In genomic region chr5:109690456-109691247, GRCh38 we compare ENCODE assay signal across 1 cellular context.
TF ChIP-seq lines count a peak whose summit lies in the region.

No MANE protein-coding gene starts in this region.

TF ChIP-seq in HepG2, 621 proteins besides CTCF, POLR2A, EP300 and RAD21 (continued from another document and continues in another):
- TF ChIP-seq ZNF280D (CRISPR knock-in tag; IDR thresholded peaks at IDR 0.05) (no peak), ZNF143 (CRISPR knock-in tag; IDR thresholded peaks at IDR 0.05) (no peak), ZNF800 (CRISPR knock-in tag; IDR thresholded peaks at IDR 0.05) (no peak; the same call in 1 of the 2 replicates), HOXD1 (CRISPR knock-in tag; IDR thresholded peaks at IDR 0.05) (peak; percentile 47; the same call in 1 of the 2 replicates), ZNF414 (CRISPR knock-in tag; IDR thresholded peaks at IDR 0.05) (peak; percentile 44; the same call in 1 of the 2 replicates), SALL1 (CRISPR knock-in tag; IDR thresholded peaks at IDR 0.05) (peak; percentile 26; the same call in 1 of the 2 replicates), SMAD3 (CRISPR knock-in tag; IDR thresholded peaks at IDR 0.05) (no peak), ATF4 (CRISPR knock-in tag; IDR thresholded peaks at IDR 0.05) (peak in 1 of 2 experiments; percentile 8; a peak in 1 of 4 replicates), CREM (IDR thresholded peaks at IDR 0.05) (no peak), CREM (CRISPR knock-in tag; IDR thresholded peaks at IDR 0.05) (no peak), ZNF232 (CRISPR knock-in tag; IDR thresholded peaks at IDR 0.05; ENCODE audit: borderline replicate concordance) (peak; percentile 26; the same call in 1 of the 2 replicates), HMG20B (CRISPR knock-in tag; conservative IDR thresholded peaks at IDR 0.05) (no peak), ZNF281 (CRISPR knock-in tag; IDR thresholded peaks at IDR 0.05; ENCODE audit: borderline replicate concordance) (peak; percentile 7; the same call in 1 of the 2 replicates), TSC22D2 (CRISPR knock-in tag; IDR thresholded peaks at IDR 0.05; ENCODE audit: borderline replicate concordance) (0 out of 2 replicates have a peak, but pooled peaks have one; percentile 32), ZBTB10 (CRISPR knock-in tag; IDR thresholded peaks at IDR 0.05; ENCODE audit: borderline replicate concordance) (no peak), ZNF589 (CRISPR knock-in tag; conservative IDR thresholded peaks at IDR 0.05) (peak; percentile 54; the same call in 1 of the 2 replicates), SPEN (CRISPR knock-in tag; IDR thresholded peaks at IDR 0.05; ENCODE audit: low read depth) (peak; percentile 46), ZNF605 (CRISPR knock-in tag; IDR thresholded peaks at IDR 0.05) (peak; percentile 72; the same call in 1 of the 2 replicates), ZNF275 (CRISPR knock-in tag; IDR thresholded peaks at IDR 0.05; ENCODE audit: borderline replicate concordance) (no peak), KMT2B (CRISPR knock-in tag; IDR thresholded peaks at IDR 0.05) (peak; percentile 1; the same call in 1 of the 2 replicates), AGO2 (optimal IDR thresholded peaks at IDR 0.05; ENCODE audit: low read depth, low read length) (peak; percentile 44), HDAC6 (IDR thresholded peaks at IDR 0.05; ENCODE audit: low read depth, low read length) (no peak), DRAP1 (CRISPR knock-in tag; IDR thresholded peaks at IDR 0.05) (0 out of 2 replicates have a peak, but pooled peaks have one; percentile 7), ETS1 (CRISPR knock-in tag; IDR thresholded peaks at IDR 0.05) (no peak), ZBTB38 (CRISPR knock-in tag; IDR thresholded peaks at IDR 0.05) (no peak), ZFP90 (CRISPR knock-in tag; IDR thresholded peaks at IDR 0.05; ENCODE audit: borderline replicate concordance) (0 out of 2 replicates have a peak, but pooled peaks have one; percentile 23), TMF1 (CRISPR knock-in tag; IDR thresholded peaks at IDR 0.05; ENCODE audit: low read depth) (no peak), HMG20A (CRISPR knock-in tag; IDR thresholded peaks at IDR 0.05; ENCODE audit: borderline replicate concordance) (0 out of 2 replicates have a peak, but pooled peaks have one; percentile 23), SIN3B (IDR thresholded peaks at IDR 0.05; ENCODE audit: low read length) (0 out of 2 replicates have a peak, but pooled peaks have one; percentile 16), TP53 (CRISPR knock-in tag; conservative IDR thresholded peaks at IDR 0.05) (no peak), MLXIP (CRISPR knock-in tag; IDR thresholded peaks at IDR 0.05; ENCODE audit: borderline replicate concordance) (0 out of 2 replicates have a peak, but pooled peaks have one; percentile 18), ZNF17 (CRISPR knock-in tag; IDR thresholded peaks at IDR 0.05) (no peak), YY1 (IDR thresholded peaks at IDR 0.05; ENCODE audit: insufficient read depth, insufficient replicate concordance, low read depth, low read length) (peak; percentile 13), ZNF607 (CRISPR knock-in tag; IDR thresholded peaks at IDR 0.05; ENCODE audit: borderline replicate concordance) (no peak), ZSCAN31 (CRISPR knock-in tag; IDR thresholded peaks at IDR 0.05; ENCODE audit: low read depth) (0 out of 2 replicates have a peak, but pooled peaks have one; percentile 5), ZNF569 (CRISPR knock-in tag; IDR thresholded peaks at IDR 0.05; ENCODE audit: borderline replicate concordance) (no peak), FOXO4 (CRISPR knock-in tag; conservative IDR thresholded peaks at IDR 0.05) (0 out of 2 replicates have a peak, but pooled peaks have one; percentile 78), ZNF160 (CRISPR knock-in tag; IDR thresholded peaks at IDR 0.05) (0 out of 2 replicates have a peak, but pooled peaks have one; percentile 23)
